8 cellular contexts compared by ENCODE assay signal in the genomic region with DNA sequence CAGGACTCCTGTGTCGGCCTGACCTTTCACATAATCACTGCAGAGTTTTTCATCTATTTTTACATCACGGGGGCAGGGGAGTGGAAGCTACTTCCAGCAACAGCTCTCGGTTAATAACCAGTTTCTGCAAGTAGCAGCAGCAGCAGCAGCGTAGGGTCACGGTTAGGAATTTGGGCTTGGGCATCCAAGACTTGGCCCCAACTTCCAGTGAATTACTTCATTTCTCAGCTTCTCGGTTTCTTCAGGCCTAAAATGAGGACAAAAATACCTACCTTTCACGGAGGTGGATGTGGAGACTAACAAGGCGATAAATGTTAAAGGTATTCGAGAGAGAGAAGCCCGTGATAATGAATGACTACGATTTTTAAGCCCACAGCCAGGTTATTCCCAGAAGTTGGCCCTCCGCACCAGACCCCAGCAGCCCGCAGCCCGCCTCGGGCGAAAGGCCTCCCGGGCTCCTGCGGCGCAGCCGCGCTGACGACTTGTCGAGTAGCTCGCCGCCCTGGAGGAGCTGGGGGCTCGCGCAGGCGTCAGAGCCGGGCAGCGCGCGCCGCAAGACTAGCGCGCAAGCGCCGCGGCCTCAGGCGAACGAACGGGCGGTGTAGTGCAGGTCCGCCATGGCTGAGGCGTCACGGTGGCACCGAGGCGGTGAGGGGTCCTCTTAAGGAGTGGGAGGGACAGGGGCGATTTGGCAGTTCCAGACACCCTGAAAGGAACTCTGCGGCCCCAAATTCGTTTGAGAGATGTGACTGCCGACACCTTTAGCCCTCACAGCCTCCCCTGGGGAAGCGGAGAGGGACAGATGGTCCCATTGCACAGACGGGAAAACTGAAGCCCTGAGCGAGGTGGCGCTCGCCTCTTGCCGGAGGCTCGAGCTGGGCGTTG. TPM values are rescaled to one million over a fixed set of nuclear protein-coding genes. Genes with fewer than 3 reads are reported as not detected.
DNase-seq lines count a peak whose midpoint lies in the region; ATAC-seq and TF ChIP-seq lines count a peak whose summit lies in the region.

A gene (plus strand): TSS at position 583 of the 885 bp plus-strand sequence. CDS start 35 bp downstream, at position 618.

- TF ChIP-seq CTCF in astrocyte of the cerebellum (IDR thresholded peaks at IDR 0.05; ENCODE audit: low read depth, low read length, missing control alignments), result peak; percentile 8
- TF ChIP-seq CTCF in gastrocnemius medialis (IDR thresholded peaks at IDR 0.05 in 4 of 5, conservative IDR thresholded peaks at IDR 0.05 in 1 of 5), result no peak

- no peaks in the 10 kb centered on the region for H3K9me3 ChIP-seq in gastrocnemius medialis

- in situ Hi-C loops in astrocyte of the cerebellum (cut with HindIII; ENCODE audit: low sequenced_read_pairs) (no loop called here), gastrocnemius medialis (cut with MboI; ENCODE audit: low sequenced_read_pairs in 4 of 4) (loop anchor here in 1 of 4 donors (10.0 kb wide), 1 partner anchor 54 kb away; no protein-coding TSS in a partner anchor)

- H3K27me3 ChIP-seq in gastrocnemius medialis, result no peaks in the 10 kb centered on the region

- TF ChIP-seq POLR2A in gastrocnemius medialis (IDR thresholded peaks at IDR 0.05), result peak; percentile 41 to 50

- intact Hi-C loops in gastrocnemius medialis (cut with DNase I; ENCODE audit: low total_unique reads), result loop anchor here (5.0 kb wide), 1 partner anchor 112 kb away; no protein-coding TSS in a partner anchor

- peaks cover 0 to 38% of the 10 kb centered on the region in 2 donors for H3K36me3 ChIP-seq in gastrocnemius medialis

- H3K4me3 ChIP-seq in astrocyte of the cerebellum (ENCODE audit: low read depth, low read length), result peak within 1 kb of the TSS; percentile 39
- peak within 1 kb of the TSS; percentile 43 to 51 (median 46) for H3K4me3 ChIP-seq in gastrocnemius medialis

- H3K4me1 ChIP-seq in gastrocnemius medialis, result peaks cover 10 to 40% of the 10 kb centered on the region in 2 donors

- DNase-seq in AML-193 (lab: John Stamatoyannopoulos, UW) (peak; percentile 68 to 80), GM19240 (ENCODE audit: insufficient read length, low spot score) (peak; percentile 19), T-helper 22 cell (ENCODE audit: low read depth) (peak; percentile 56), astrocyte of the cerebellum (ENCODE audit: low read depth) (peak; percentile 29), iPS DF 4.7 (ENCODE audit: extremely low read depth, low spot score) (peak; percentile 46), gastrocnemius medialis (peak; percentile 50 to 82), HCEC 1CT (no peak)

- peak; percentile 95 for ATAC-seq in HG03457 (IDR thresholded peaks at IDR 0.05; ENCODE audit: unreplicated experiment)
- ATAC-seq in gastrocnemius medialis, result peak; percentile 42 to 66

- peak within 1 kb of the TSS; percentile 88 to 97 (median 92) for H3K27ac ChIP-seq in gastrocnemius medialis

RNA-seq across cellular contexts. Expression of the gene that starts here (rescaled TPM):
- total RNA-seq in gastrocnemius medialis, result 1 to 10 TPM in 1 of 4 donors, under 1 TPM in 2, not detected in 1; 0.70 to 4.8 (median 0.94) TPM
